ENCODE assay signal across 8 cellular contexts in genomic region chr11:5992604-5993251, GRCh38. TPM values are rescaled to one million over a fixed set of nuclear protein-coding genes. Genes with fewer than 3 reads are reported as not detected.
DNase-seq lines count a peak whose midpoint lies in the region; ATAC-seq and TF ChIP-seq lines count a peak whose summit lies in the region.

No MANE protein-coding gene starts in this region.

- H3K4me1 ChIP-seq in psoas muscle (no peaks in the 10 kb centered on the region), ascending aorta (no peaks in the 10 kb centered on the region)

- H3K27me3 ChIP-seq in dorsolateral prefrontal cortex (peaks cover 0 to 19% (median 0%) of the 10 kb centered on the region in 45 donors), psoas muscle (ENCODE audit: insufficient read depth in 3 of 3, low read length in 2 of 3) (no peaks in the 10 kb centered on the region), ascending aorta (no peaks in the 10 kb centered on the region)

- H3K9me3 Mint-ChIP-seq in activated CD8-positive, alpha-beta T cell treated with anti-CD3 and anti-CD28 coated beads for 36 hours, result no peaks in the 10 kb centered on the region
- H3K9me3 Mint-ChIP-seq in activated CD8-positive, alpha-beta T cell treated with anti-CD3 and anti-CD28 coated beads, Interleukin-2, amount 10 ng/mL, durations not matched to agents 7 days and 5 days (ENCODE audit: insufficient read depth), result no peaks in the 10 kb centered on the region

- no peak overlapping the region for H3K4me3 Mint-ChIP-seq in activated CD8-positive, alpha-beta T cell treated with anti-CD3 and anti-CD28 coated beads for 36 hours
- H3K4me3 Mint-ChIP-seq in activated CD8-positive, alpha-beta T cell treated with anti-CD3 and anti-CD28 coated beads, Interleukin-2, amount 10 ng/mL, durations not matched to agents 7 days and 5 days, result no peak overlapping the region

- H3K27ac Mint-ChIP-seq in activated CD8-positive, alpha-beta T cell treated with anti-CD3 and anti-CD28 coated beads for 36 hours, result no peak overlapping the region
- H3K27ac Mint-ChIP-seq in activated CD8-positive, alpha-beta T cell treated with anti-CD3 and anti-CD28 coated beads, Interleukin-2, amount 10 ng/mL, durations not matched to agents 7 days and 5 days, result no peak overlapping the region

- no peak for DNase-seq in activated CD8-positive, alpha-beta T cell treated with anti-CD3 and anti-CD28 coated beads for 36 hours
- no peak for DNase-seq in activated CD8-positive, alpha-beta T cell treated with anti-CD3 and anti-CD28 coated beads, Interleukin-2, amount 10 ng/mL, durations not matched to agents 7 days and 5 days
- DNase-seq in LoVo (ENCODE audit: low spot score) (peak; percentile 15), dorsolateral prefrontal cortex (no peak), psoas muscle (no peak), ascending aorta (ENCODE audit: low spot score in 2 of 2) (no peak), caudate nucleus (lab: John Stamatoyannopoulos, UW) (no peak)

- no peaks in the 10 kb centered on the region for H3K36me3 Mint-ChIP-seq in activated CD8-positive, alpha-beta T cell treated with anti-CD3 and anti-CD28 coated beads for 36 hours (ENCODE audit: low read depth)
- H3K36me3 Mint-ChIP-seq in activated CD8-positive, alpha-beta T cell treated with anti-CD3 and anti-CD28 coated beads, Interleukin-2, amount 10 ng/mL, durations not matched to agents 7 days and 5 days (ENCODE audit: low read depth), result no peaks in the 10 kb centered on the region

- POLR2A ChIA-PET in activated CD8-positive, alpha-beta T cell treated with anti-CD3 and anti-CD28 coated beads for 36 hours (lab: Charles Lee), result no interaction called here
- POLR2A ChIA-PET in activated CD8-positive, alpha-beta T cell treated with anti-CD3 and anti-CD28 coated beads, Interleukin-2, amount 10 ng/mL, durations not matched to agents 7 days and 5 days (lab: Charles Lee), result no interaction called here

- TF ChIP-seq CTCF in activated CD8-positive, alpha-beta T cell treated with anti-CD3 and anti-CD28 coated beads for 36 hours (IDR thresholded peaks at IDR 0.05), result peak; percentile 63
- TF ChIP-seq CTCF in dorsolateral prefrontal cortex (IDR thresholded peaks at IDR 0.05 in 54 of 56, conservative IDR thresholded peaks at IDR 0.05 in 2 of 56; ENCODE audit: low read depth in 1 of 56, partially characterized antibody in 56 of 56), result peak in 38 of 56 donors; percentile 13 to 46 (median 32)
- TF ChIP-seq CTCF in psoas muscle (IDR thresholded peaks at IDR 0.05), result peak; percentile 45
- peak in 1 of 3 experiments; percentile 34 for TF ChIP-seq CTCF in ascending aorta (IDR thresholded peaks at IDR 0.05)

- CTCF ChIA-PET in activated CD8-positive, alpha-beta T cell treated with anti-CD3 and anti-CD28 coated beads for 36 hours (lab: Charles Lee), result interaction anchor here (0.7 to 1.3 kb wide), 5 partner anchors 9 to 370 kb away, joined by 3 read pairs; no protein-coding TSS in a partner anchor
- CTCF ChIA-PET in activated CD8-positive, alpha-beta T cell treated with anti-CD3 and anti-CD28 coated beads, Interleukin-2, amount 10 ng/mL, durations not matched to agents 7 days and 5 days (lab: Charles Lee), result interaction anchor here (0.6 to 1.0 kb wide), 3 partner anchors 324 to 370 kb away, joined by 3 to 5 read pairs (median 4); no protein-coding TSS in a partner anchor

- WGBS in psoas muscle, 3 donors, result 40 to 48% (median 43%) methylated on average over 3 of the region's 3 CpGs

- ATAC-seq in activated CD8-positive, alpha-beta T cell treated with anti-CD3 and anti-CD28 coated beads for 36 hours, result no peak
- ATAC-seq in activated CD8-positive, alpha-beta T cell treated with anti-CD3 and anti-CD28 coated beads, Interleukin-2, amount 10 ng/mL, durations not matched to agents 7 days and 5 days, result no peak
- ATAC-seq in psoas muscle, result no peak
- ATAC-seq in HG03439 (IDR thresholded peaks at IDR 0.05; ENCODE audit: unreplicated experiment), result no peak

- H3K9me3 ChIP-seq in psoas muscle (no peaks in the 10 kb centered on the region), ascending aorta (no peaks in the 10 kb centered on the region)

- intact Hi-C loops in activated CD8-positive, alpha-beta T cell treated with anti-CD3 and anti-CD28 coated beads for 36 hours (cut with micrococcal nuclease), result no loop called here
- intact Hi-C loops in dorsolateral prefrontal cortex (cut with DNase I) (no loop called here), psoas muscle (cut with DNase I) (no loop called here), ascending aorta (cut with DNase I) (no loop called here)

- H3K4me3 ChIP-seq in dorsolateral prefrontal cortex (no peak overlapping the region), psoas muscle (no peak overlapping the region), ascending aorta (no peak overlapping the region)

- peaks cover 2% of the 10 kb centered on the region for H3K27me3 Mint-ChIP-seq in activated CD8-positive, alpha-beta T cell treated with anti-CD3 and anti-CD28 coated beads for 36 hours
- peaks cover 3% of the 10 kb centered on the region for H3K27me3 Mint-ChIP-seq in activated CD8-positive, alpha-beta T cell treated with anti-CD3 and anti-CD28 coated beads, Interleukin-2, amount 10 ng/mL, durations not matched to agents 7 days and 5 days (ENCODE audit: low read depth)

- no peaks in the 10 kb centered on the region for H3K36me3 ChIP-seq in psoas muscle (ENCODE audit: insufficient read depth in 1 of 2, low read depth in 1 of 2)
- no peaks in the 10 kb centered on the region for H3K36me3 ChIP-seq in ascending aorta

- no peaks in the 10 kb centered on the region for H3K4me1 Mint-ChIP-seq in activated CD8-positive, alpha-beta T cell treated with anti-CD3 and anti-CD28 coated beads for 36 hours (ENCODE audit: low read depth)
- no peaks in the 10 kb centered on the region for H3K4me1 Mint-ChIP-seq in activated CD8-positive, alpha-beta T cell treated with anti-CD3 and anti-CD28 coated beads, Interleukin-2, amount 10 ng/mL, durations not matched to agents 7 days and 5 days (ENCODE audit: low read depth)

- H3K27ac ChIP-seq in dorsolateral prefrontal cortex, result no peak overlapping the region
- no peak overlapping the region for H3K27ac ChIP-seq in psoas muscle
- H3K27ac ChIP-seq in ascending aorta, result no peak overlapping the region
- H3K27ac ChIP-seq in caudate nucleus (ENCODE audit: low read depth, low read length), result no peak overlapping the region

RNA-seq across cellular contexts. Expression of gene OR52L1, which starts 5.9 kb away (rescaled TPM):
- total RNA-seq in activated CD8-positive, alpha-beta T cell treated with anti-CD3 and anti-CD28 coated beads for 36 hours, result not detected
- not detected for total RNA-seq in activated CD8-positive, alpha-beta T cell treated with anti-CD3 and anti-CD28 coated beads, Interleukin-2, amount 10 ng/mL, durations not matched to agents 7 days and 5 days
- total RNA-seq in dorsolateral prefrontal cortex, result 1 to 10 TPM in 1 of 120 experiments, under 1 TPM in 7, not detected in 112; 0.42 to 1.2 (median 0.60) TPM
- not detected for total RNA-seq in psoas muscle
- polyA plus RNA-seq in psoas muscle, result not detected
- not detected for total RNA-seq in ascending aorta

RNA-seq across cellular contexts. Expression of gene OR56A4, which starts 14.0 kb away (rescaled TPM):
- not detected for total RNA-seq in activated CD8-positive, alpha-beta T cell treated with anti-CD3 and anti-CD28 coated beads for 36 hours
- not detected for total RNA-seq in activated CD8-positive, alpha-beta T cell treated with anti-CD3 and anti-CD28 coated beads, Interleukin-2, amount 10 ng/mL, durations not matched to agents 7 days and 5 days
- total RNA-seq in dorsolateral prefrontal cortex (under 1 TPM in 100 of 120 experiments, not detected in 20; 0.10 to 0.91 (median 0.26) TPM), psoas muscle (not detected), ascending aorta (not detected)
- not detected for polyA plus RNA-seq in psoas muscle

RNA-seq across cellular contexts. Expression of gene OR56A5, which starts 24.4 kb away (rescaled TPM):
- not detected for total RNA-seq in activated CD8-positive, alpha-beta T cell treated with anti-CD3 and anti-CD28 coated beads for 36 hours
- total RNA-seq in activated CD8-positive, alpha-beta T cell treated with anti-CD3 and anti-CD28 coated beads, Interleukin-2, amount 10 ng/mL, durations not matched to agents 7 days and 5 days, result not detected
- total RNA-seq in dorsolateral prefrontal cortex (under 1 TPM in 4 of 120 experiments, not detected in 116; 0.59 to 0.84 (median 0.68) TPM), psoas muscle (not detected), ascending aorta (not detected)
- not detected for polyA plus RNA-seq in psoas muscle

RNA-seq across cellular contexts. Expression of gene OR56A1, which starts 37.8 kb away (rescaled TPM):
- not detected for total RNA-seq in activated CD8-positive, alpha-beta T cell treated with anti-CD3 and anti-CD28 coated beads for 36 hours
- not detected for total RNA-seq in activated CD8-positive, alpha-beta T cell treated with anti-CD3 and anti-CD28 coated beads, Interleukin-2, amount 10 ng/mL, durations not matched to agents 7 days and 5 days
- total RNA-seq in dorsolateral prefrontal cortex (1 to 10 TPM in 1 of 120 experiments, under 1 TPM in 86, not detected in 33; 0.04 to 1.2 (median 0.13) TPM), psoas muscle (not detected), ascending aorta (not detected)
- polyA plus RNA-seq in psoas muscle, result not detected

RNA-seq across cellular contexts. Expression of gene OR56A3, which starts 50.7 kb away (rescaled TPM):
- not detected for total RNA-seq in activated CD8-positive, alpha-beta T cell treated with anti-CD3 and anti-CD28 coated beads for 36 hours
- total RNA-seq in activated CD8-positive, alpha-beta T cell treated with anti-CD3 and anti-CD28 coated beads, Interleukin-2, amount 10 ng/mL, durations not matched to agents 7 days and 5 days, result not detected
- total RNA-seq in dorsolateral prefrontal cortex (under 1 TPM in 1 of 120 experiments, not detected in 119; 0.13 TPM), psoas muscle (not detected), ascending aorta (not detected)
- not detected for polyA plus RNA-seq in psoas muscle
